19 cellular contexts compared by ENCODE assay signal in the genomic region with DNA sequence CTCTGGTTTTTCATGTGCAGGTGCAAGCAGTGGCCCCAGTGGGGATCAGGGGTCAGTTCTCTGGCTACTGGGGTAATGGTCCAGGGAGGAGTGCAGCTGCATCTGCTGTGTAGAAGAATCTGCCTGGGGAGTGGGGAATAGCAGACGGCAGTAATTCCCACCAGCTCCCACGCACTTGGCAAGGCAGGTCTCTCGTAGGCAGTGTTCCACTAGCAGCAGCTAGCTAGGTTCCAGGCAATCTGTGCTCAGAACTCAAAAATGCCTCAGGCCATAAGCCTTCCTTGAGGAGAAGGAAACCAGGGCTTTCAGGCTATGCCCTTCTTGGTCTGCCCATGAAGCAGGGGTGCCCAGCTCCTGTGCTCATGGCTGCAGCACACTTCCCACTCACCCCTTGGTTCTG. TPM values are rescaled to one million over a fixed set of nuclear protein-coding genes. Genes with fewer than 3 reads are reported as not detected.
DNase-seq lines count a peak whose midpoint lies in the region; ATAC-seq and TF ChIP-seq lines count a peak whose summit lies in the region.
"Had no signal": no experiment of that assay in that cellular context is flagged by ENCODE, and none has a peak within 500 bp of the region (broad histone marks: within the 10 kb centered on the region; RNA-seq: fewer than 3 reads in every experiment).

No MANE protein-coding gene starts in this region.

- WGBS in heart right ventricle, 2 donors, result 56 to 67% methylated on average over 3 of the region's 3 CpGs

- TF ChIP-seq POLR2A in breast epithelium (IDR thresholded peaks at IDR 0.05), result no peak

- peaks cover 0 to 5% (median 0%) of the 10 kb centered on the region in 9 donors for H3K36me3 ChIP-seq in heart right ventricle
- no peaks in the 10 kb centered on the region for H3K36me3 ChIP-seq in breast epithelium
- H3K36me3 ChIP-seq: neural progenitor cell, sigmoid colon had no signal

- peaks cover 8% of the 10 kb centered on the region for H3K4me1 Mint-ChIP-seq in progenitor cell of endocrine pancreas (ENCODE audit: low read depth)
- H3K4me1 Mint-ChIP-seq: neural progenitor cell had no signal

- intact Hi-C loops in heart right ventricle (cut with DNase I) (no loop called here), breast epithelium (cut with DNase I; ENCODE audit: low total_unique reads) (no loop called here)

- TF ChIP-seq CTCF in heart right ventricle (IDR thresholded peaks at IDR 0.05) (no peak), progenitor cell of endocrine pancreas (IDR thresholded peaks at IDR 0.05; ENCODE audit: unreplicated experiment) (no peak), breast epithelium (IDR thresholded peaks at IDR 0.05) (no peak)

- H3K27me3 ChIP-seq in heart right ventricle (no peaks in the 10 kb centered on the region), breast epithelium (no peaks in the 10 kb centered on the region)
- H3K27me3 ChIP-seq: neural progenitor cell, sigmoid colon had no signal

- DNase-seq in EL (peak; percentile 70), heart right ventricle (peak; percentile 22 to 50), progenitor cell of endocrine pancreas (ENCODE audit: low spot score, unreplicated experiment) (no peak), breast epithelium (ENCODE audit: low spot score in 2 of 2) (no peak), pons (ENCODE audit: low spot score) (no peak)
- DNase-seq: activated CD4-positive, alpha-beta T cell treated with anti-CD3 and anti-CD28 coated beads for 4 hours; AML-193; Calu3; erythroblast; glutamatergic neuron; GOT3; KBM-7; NCI-H1092; OCI-M1; sigmoid colon had no signal

- H3K4me3 ChIP-seq in heart right ventricle, result no peak overlapping the region
- no peak overlapping the region for H3K4me3 ChIP-seq in breast epithelium
- H3K4me3 ChIP-seq: neural progenitor cell, sigmoid colon had no signal

- ATAC-seq in heart right ventricle (peak; percentile 55 to 78 (median 66)), HG02588 (IDR thresholded peaks at IDR 0.05; ENCODE audit: unreplicated experiment) (no peak), GM21390 (IDR thresholded peaks at IDR 0.05; ENCODE audit: unreplicated experiment) (no peak)

- H3K9me3 Mint-ChIP-seq in progenitor cell of endocrine pancreas (ENCODE audit: low read depth), result peaks cover 24% of the 10 kb centered on the region

- H3K27ac ChIP-seq in angular gyrus (ENCODE audit: low read depth, low read length) (peak overlapping the region; percentile 34), heart right ventricle (peak overlapping the region in 4 of 10 donors; percentile 37 to 46 (median 44)), breast epithelium (no peak overlapping the region)
- H3K27ac ChIP-seq: neural progenitor cell had no signal

- H3K9me3 ChIP-seq in heart right ventricle (peaks cover 0 to 50% (median 25%) of the 10 kb centered on the region in 11 donors), breast epithelium (peaks cover 4 to 23% of the 10 kb centered on the region in 2 donors)

- H3K27me3 Mint-ChIP-seq in progenitor cell of endocrine pancreas, result no peaks in the 10 kb centered on the region

- H3K36me3 Mint-ChIP-seq in progenitor cell of endocrine pancreas (ENCODE audit: insufficient read depth), result peaks cover 6% of the 10 kb centered on the region

- H3K27ac Mint-ChIP-seq in progenitor cell of endocrine pancreas, result peak overlapping the region; percentile 80

- H3K4me1 ChIP-seq in heart right ventricle (peaks cover 8 to 42% (median 31%) of the 10 kb centered on the region in 9 donors), breast epithelium (no peaks in the 10 kb centered on the region)
- H3K4me1 ChIP-seq: neural progenitor cell had no signal

- no peak overlapping the region for H3K4me3 Mint-ChIP-seq in progenitor cell of endocrine pancreas (ENCODE audit: low read depth)
- H3K4me3 Mint-ChIP-seq: neural progenitor cell had no signal

RNA-seq across cellular contexts. Expression of a gene that starts 38.8 kb away (rescaled TPM):
- total RNA-seq in heart right ventricle, result 10 to 100 TPM; 10.5 to 33.4 (median 18.5) TPM
- 1 to 10 TPM; 4.1 to 7.3 TPM for polyA plus RNA-seq in heart right ventricle
- total RNA-seq in progenitor cell of endocrine pancreas, result 6.9 and 7.2 TPM in 2 replicates
- total RNA-seq in breast epithelium, result 1 to 10 TPM; 3.4 to 5.2 (median 4.0) TPM

Comparison
In these comparisons a context has a peak if more than half of its experiments do, and no peak if none do; other contexts are left out.
1. DNase-seq: peak in EL (single experiment) and heart right ventricle (2 of 2); none in progenitor cell of endocrine pancreas (single experiment), breast epithelium (0 of 2) and pons (single experiment).
2. ATAC-seq: peak in heart right ventricle (8 of 8); none in HG02588 (single experiment) and GM21390 (single experiment).